Comparison of ENCODE assay signal across 23 cellular contexts in the genomic region with DNA sequence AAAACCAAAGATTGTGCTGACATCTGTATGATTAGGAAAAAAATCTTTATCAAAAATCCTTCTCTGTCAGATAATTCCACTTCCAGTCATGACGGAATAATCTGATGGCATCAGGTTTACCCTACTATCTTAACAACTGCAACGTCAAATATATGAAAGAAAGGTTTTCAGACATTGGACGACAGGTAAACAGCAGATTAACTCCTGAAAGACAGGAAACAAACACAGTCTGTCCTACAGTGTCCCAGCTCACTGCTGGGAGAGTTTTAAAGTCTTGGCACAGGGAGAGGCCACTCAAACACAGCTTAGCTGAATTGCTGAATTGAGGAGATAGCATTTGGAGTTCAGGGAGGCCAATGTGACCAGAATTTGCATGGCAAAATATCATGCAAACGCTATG.
A peak's percentile ranks its signal among the peaks of the same experiment; 100 is the strongest.
DNase-seq lines count a peak whose midpoint lies in the region; ATAC-seq and TF ChIP-seq lines count a peak whose summit lies in the region.
"Had no signal": no experiment of that assay in that cellular context is flagged by ENCODE, and none has a peak within 500 bp of the region (broad histone marks: within the 10 kb centered on the region; RNA-seq: fewer than 3 reads in every experiment).

No MANE protein-coding gene starts in this region.

- H2BK12ac ChIP-seq in mesenchymal stem cell (ENCODE audit: low read length in 2 of 2) (peak overlapping the region in 1 of 2 experiments; percentile 54), neuronal stem cell (ENCODE audit: low read length) (no peak overlapping the region)

- no peak for DNase-seq in Right ventricle myocardium superior
- no peak for DNase-seq in left ventricle myocardium inferior
- no peak for DNase-seq in endodermal cell
- no peak for DNase-seq in right lobe of liver
- DNase-seq in NCI-H2029 (lab: John Stamatoyannopoulos, UW) = no peak
- DNase-seq in mesenchymal stem cell = no peak
- DNase-seq in neuronal stem cell (ENCODE audit: low spot score) = no peak
- no peak for DNase-seq in NCI-H446 (lab: John Stamatoyannopoulos, UW)
- DNase-seq: CD4-positive, CD25-positive, alpha-beta regulatory T cell; DMS53; MG63; NCI-H1417; NCI-H1694; NCI-H2081; NCI-H2171; NCI-H226; NCI-H510A treated with DMSO at 0.1 percent for 48 hours; NCI-H774; RPMI8226; SHP77 had no signal

- H3K4me1 ChIP-seq in left ventricle myocardium inferior (peaks cover 6% of the 10 kb centered on the region), endodermal cell (ENCODE audit: control insufficient read depth, insufficient read depth, low read length) (no peaks in the 10 kb centered on the region), right lobe of liver (peaks cover 0 to 35% (median 10%) of the 10 kb centered on the region in 4 donors), mesenchymal stem cell (ENCODE audit: control insufficient read depth, insufficient read depth, low read depth, low read length) (peaks cover 1% of the 10 kb centered on the region), neuronal stem cell (ENCODE audit: control insufficient read depth in 2 of 2, insufficient read depth in 1 of 2, low read depth in 1 of 2, low read length in 2 of 2) (no peaks in the 10 kb centered on the region)

- H3K9ac ChIP-seq in endodermal cell (ENCODE audit: extremely low read depth, low read length, poor library complexity, severe bottlenecking) = no peak overlapping the region
- H3K9ac ChIP-seq in mesenchymal stem cell (ENCODE audit: low read length) = no peak overlapping the region
- H3K9ac ChIP-seq in neuronal stem cell (ENCODE audit: low read depth, low read length, poor library complexity) = no peak overlapping the region

- H3K27me3 ChIP-seq in left ventricle myocardium inferior (ENCODE audit: low read depth) (no peaks in the 10 kb centered on the region), endodermal cell (ENCODE audit: control insufficient read depth, insufficient read depth, low read length, poor library complexity, severe bottlenecking) (no peaks in the 10 kb centered on the region), right lobe of liver (no peaks in the 10 kb centered on the region), mesenchymal stem cell (ENCODE audit: control insufficient read depth in 1 of 2, insufficient read depth in 1 of 2, low read length in 2 of 2) (no peaks in the 10 kb centered on the region), neuronal stem cell (ENCODE audit: control insufficient read depth in 3 of 3, insufficient read depth in 3 of 3, low read depth in 1 of 3, low read length in 3 of 3) (no peaks in the 10 kb centered on the region)
- H3K27me3 ChIP-seq: MG63 had no signal

- peaks cover 6% of the 10 kb centered on the region for H3K36me3 Mint-ChIP-seq in endodermal cell (ENCODE audit: low read depth)

- no peak overlapping the region for H2BK5ac ChIP-seq in mesenchymal stem cell (ENCODE audit: low read depth, low read length, poor library complexity, severe bottlenecking)
- no peak overlapping the region for H2BK5ac ChIP-seq in neuronal stem cell (ENCODE audit: low read length)

- H4K91ac ChIP-seq in mesenchymal stem cell (ENCODE audit: low read length) = no peak overlapping the region
- H4K91ac ChIP-seq in neuronal stem cell (ENCODE audit: low read depth, low read length, poor library complexity) = no peak overlapping the region

- H3K79me1 ChIP-seq in mesenchymal stem cell (replicated peaks; ENCODE audit: low read length, poor library complexity, severe bottlenecking) = no peaks in the 10 kb centered on the region
- no peaks in the 10 kb centered on the region for H3K79me1 ChIP-seq in neuronal stem cell (ENCODE audit: low read depth, low read length)

- H2AK5ac ChIP-seq in mesenchymal stem cell (ENCODE audit: low read length, severe bottlenecking) = no peak overlapping the region
- H2AK5ac ChIP-seq in neuronal stem cell (ENCODE audit: low read depth, low read length) = no peak overlapping the region

- peak overlapping the region; percentile 31 for H3K27ac Mint-ChIP-seq in endodermal cell
- H3K27ac Mint-ChIP-seq: CD4-positive, CD25-positive, alpha-beta regulatory T cell had no signal

- peak overlapping the region in 1 of 2 experiments; percentile 75 for H3K18ac ChIP-seq in mesenchymal stem cell (ENCODE audit: low read depth in 1 of 2, low read length in 2 of 2)
- no peak overlapping the region for H3K18ac ChIP-seq in neuronal stem cell (ENCODE audit: low read length)

- H3K9me3 ChIP-seq in left ventricle myocardium inferior (replicated peaks) = no peaks in the 10 kb centered on the region
- no peaks in the 10 kb centered on the region for H3K9me3 ChIP-seq in endodermal cell (ENCODE audit: control insufficient read depth, low read length)
- no peaks in the 10 kb centered on the region for H3K9me3 ChIP-seq in right lobe of liver
- no peaks in the 10 kb centered on the region for H3K9me3 ChIP-seq in mesenchymal stem cell (ENCODE audit: control insufficient read depth, low read length)
- no peaks in the 10 kb centered on the region for H3K9me3 ChIP-seq in neuronal stem cell (replicated peaks in 1 of 2; ENCODE audit: control insufficient read depth in 2 of 2, insufficient read depth in 1 of 2, low read depth in 1 of 2, low read length in 2 of 2)
- H3K9me3 ChIP-seq: MG63 had no signal

- H3K23ac ChIP-seq in mesenchymal stem cell (ENCODE audit: low read length in 2 of 2) (no peak overlapping the region), neuronal stem cell (ENCODE audit: low read depth, low read length, poor library complexity) (no peak overlapping the region)

- ATAC-seq in Right ventricle myocardium superior (ENCODE audit: poor library complexity) (peak; percentile 71), right lobe of liver (peak; percentile 13 to 54 (median 44))
- ATAC-seq: HCT116, K562 had no signal

- TF ChIP-seq POLR2A in right lobe of liver (IDR thresholded peaks at IDR 0.05) = no peak

- H2BK15ac ChIP-seq in mesenchymal stem cell (ENCODE audit: low read depth, poor library complexity, severe bottlenecking) (no peak overlapping the region), neuronal stem cell (ENCODE audit: low read length) (no peak overlapping the region)

- H3K4me3 Mint-ChIP-seq in endodermal cell = no peak overlapping the region
- H3K4me3 Mint-ChIP-seq: CD4-positive, CD25-positive, alpha-beta regulatory T cell had no signal

- no peaks in the 10 kb centered on the region for H3K36me3 ChIP-seq in left ventricle myocardium inferior
- H3K36me3 ChIP-seq in endodermal cell (ENCODE audit: control insufficient read depth, insufficient read depth, low read length) = no peaks in the 10 kb centered on the region
- H3K36me3 ChIP-seq in right lobe of liver = no peaks in the 10 kb centered on the region
- H3K36me3 ChIP-seq in mesenchymal stem cell (ENCODE audit: control insufficient read depth in 1 of 2, insufficient read depth in 2 of 2, low read depth in 1 of 2, low read length in 2 of 2) = peaks cover 0 to 3% of the 10 kb centered on the region in 2 experiments
- peaks cover 0 to 4% of the 10 kb centered on the region in 2 donors for H3K36me3 ChIP-seq in neuronal stem cell (replicated peaks in 1 of 2; ENCODE audit: control insufficient read depth in 2 of 2, insufficient read depth in 2 of 2, low read length in 2 of 2)
- H3K36me3 ChIP-seq: MG63 had no signal

- H3K4ac ChIP-seq in mesenchymal stem cell (ENCODE audit: low read depth in 1 of 2, low read length in 2 of 2) = no peak overlapping the region
- H3K4ac ChIP-seq in neuronal stem cell (ENCODE audit: low read length) = no peak overlapping the region

- H3K4me2 ChIP-seq in mesenchymal stem cell (ENCODE audit: low read length, poor library complexity, severe bottlenecking) = no peak overlapping the region
- no peak overlapping the region for H3K4me2 ChIP-seq in neuronal stem cell (ENCODE audit: insufficient read depth, low read length, poor library complexity, severe bottlenecking)

- no peak for TF ChIP-seq CTCF in left ventricle myocardium inferior (IDR thresholded peaks at IDR 0.05; ENCODE audit: borderline replicate concordance)
- no peak for TF ChIP-seq CTCF in endodermal cell (conservative IDR thresholded peaks at IDR 0.05)
- TF ChIP-seq CTCF in right lobe of liver (IDR thresholded peaks at IDR 0.05) = no peak

- H3K27ac ChIP-seq in left ventricle myocardium inferior (replicated peaks) (no peak overlapping the region), endodermal cell (ENCODE audit: low read depth, low read length) (no peak overlapping the region), right lobe of liver (peak overlapping the region in 2 of 3 donors; percentile 32 to 36), mesenchymal stem cell (ENCODE audit: low read length, poor library complexity, severe bottlenecking) (no peak overlapping the region), neuronal stem cell (replicated peaks; ENCODE audit: low read length) (no peak overlapping the region)
- H3K27ac ChIP-seq: HL-60 had no signal

- peaks cover 26% of the 10 kb centered on the region for H3K4me1 Mint-ChIP-seq in endodermal cell

- WGBS in endodermal cell (ENCODE audit: insufficient coverage in 1 of 2, insufficient read length in 1 of 2), 2 experiments = 73 to 79% methylated on average over 3 to 4 of the region's 4 CpGs
- WGBS in right lobe of liver (ENCODE audit: insufficient coverage, low coverage, low lambda C conversion rate, missing lambda C conversion rate) = 25% methylated on average over 4 of the region's 4 CpGs
- 68% methylated on average over 4 of the region's 4 CpGs for WGBS in mesenchymal stem cell
- WGBS in neuronal stem cell (ENCODE audit: extremely low coverage in 2 of 2, insufficient read length in 2 of 2, insufficient replicate concordance in 1 of 2), 2 donors = no CpG with 5 or more reads among the region's 4 CpGs

- H2AFZ ChIP-seq in mesenchymal stem cell (ENCODE audit: low read depth, low read length) (no peak overlapping the region), neuronal stem cell (ENCODE audit: low read length) (no peak overlapping the region)

- intact Hi-C loops in Right ventricle myocardium superior (cut with DNase I) (no loop called here), left ventricle myocardium inferior (cut with micrococcal nuclease) (no loop called here), right lobe of liver (cut with DNase I) (no loop called here)

- H3K14ac ChIP-seq in mesenchymal stem cell (ENCODE audit: low read length in 2 of 2) = no peak overlapping the region
- no peak overlapping the region for H3K14ac ChIP-seq in neuronal stem cell (ENCODE audit: low read length)

- no peaks in the 10 kb centered on the region for H3K27me3 Mint-ChIP-seq in endodermal cell (ENCODE audit: insufficient read depth)
- H3K27me3 Mint-ChIP-seq: CD4-positive, CD25-positive, alpha-beta regulatory T cell had no signal

- H3K4me3 ChIP-seq in left ventricle myocardium inferior = no peak overlapping the region
- H3K4me3 ChIP-seq in endodermal cell (ENCODE audit: low read length) = no peak overlapping the region
- H3K4me3 ChIP-seq in right lobe of liver = no peak overlapping the region
- no peak overlapping the region for H3K4me3 ChIP-seq in mesenchymal stem cell (ENCODE audit: insufficient read depth in 1 of 2, low read depth in 1 of 2, low read length in 2 of 2)
- H3K4me3 ChIP-seq in neuronal stem cell (ENCODE audit: low read length in 2 of 2) = no peak overlapping the region
- H3K4me3 ChIP-seq: K562, MG63 had no signal

- H2BK120ac ChIP-seq in mesenchymal stem cell (ENCODE audit: low read depth, low read length) (no peak overlapping the region), neuronal stem cell (ENCODE audit: low read depth, low read length) (no peak overlapping the region)

- H4K8ac ChIP-seq in mesenchymal stem cell (ENCODE audit: low read length) (no peak overlapping the region), neuronal stem cell (ENCODE audit: low read depth, low read length) (no peak overlapping the region)

- H3K9me3 Mint-ChIP-seq in endodermal cell = no peaks in the 10 kb centered on the region
- H3K9me3 Mint-ChIP-seq: CD4-positive, CD25-positive, alpha-beta regulatory T cell had no signal

Comparison
In these comparisons a context has a peak if more than half of its experiments do, and no peak if none do; other contexts are left out.
1. H3K27ac ChIP-seq: peak in right lobe of liver (2 of 3); none in left ventricle myocardium inferior (single experiment), endodermal cell (single experiment), mesenchymal stem cell (single experiment) and neuronal stem cell (single experiment).